Comparison of ENCODE assay signal across 8 cellular contexts in genomic region chr2:86441789-86442641, GRCh38. TPM values are rescaled to one million over a fixed set of nuclear protein-coding genes. Genes with fewer than 3 reads are reported as not detected.
DNase-seq lines count a peak whose midpoint lies in the region; ATAC-seq and TF ChIP-seq lines count a peak whose summit lies in the region.

No MANE protein-coding gene starts in this region.

- 0 to 2% (median 1%) methylated on average over 22 to 63 of the region's 63 CpGs for WGBS in stomach, 5 donors

- intact Hi-C loops in stomach (cut with DNase I; ENCODE audit: low total_unique reads): no loop called here

- no peak for TF ChIP-seq EP300 in stomach (IDR thresholded peaks at IDR 0.05)

- peaks cover 0 to 19% (median 0%) of the 10 kb centered on the region in 4 donors for H3K36me3 ChIP-seq in stomach

- H3K4me3 ChIP-seq in fibroblast of villous mesenchyme (ENCODE audit: low read depth, low read length) (peak overlapping the region; percentile 83), stomach (peak overlapping the region; percentile 75 to 84 (median 80))

- peaks cover 3% of the 10 kb centered on the region for H3K9me3 Mint-ChIP-seq in neural crest cell

- peaks cover 6 to 28% (median 20%) of the 10 kb centered on the region in 4 donors for H3K9me3 ChIP-seq in stomach

- no peak for TF ChIP-seq POLR2A in stomach (IDR thresholded peaks at IDR 0.05)

- no peaks in the 10 kb centered on the region for H3K27me3 ChIP-seq in stomach

- DNase-seq in NCI-H345 (lab: John Stamatoyannopoulos, UW) (peak; percentile 52), NCI-H345 treated with DMSO at 0.1 percent for 48 hours (lab: John Stamatoyannopoulos, UW; ENCODE audit: unreplicated experiment) (no peak), RPMI8226 (peak; percentile 82), fibroblast of villous mesenchyme (ENCODE audit: low read depth) (peak; percentile 66), neural crest cell (ENCODE audit: low read depth, low spot score) (peak; percentile 25), stomach (peak; percentile 51)
- DNase-seq in activated effector memory CD4-positive, alpha-beta T cell treated with anti-CD3 and anti-CD28 coated beads, Interleukin-2, amount 50 U/mL, for 16 hours: peak; percentile 89

- peak overlapping the region; percentile 92 to 100 (median 98) for H3K27ac ChIP-seq in stomach

- peak overlapping the region; percentile 95 for H3K27ac Mint-ChIP-seq in neural crest cell (ENCODE audit: unreplicated experiment)

- H3K36me3 Mint-ChIP-seq in neural crest cell (ENCODE audit: low read depth): peaks cover 7% of the 10 kb centered on the region

- H3K27me3 Mint-ChIP-seq in neural crest cell (ENCODE audit: low read depth): peaks cover 9% of the 10 kb centered on the region

- peak; percentile 18 for ATAC-seq in HG03280 (IDR thresholded peaks at IDR 0.05; ENCODE audit: unreplicated experiment)

- peak overlapping the region; percentile 95 for H3K4me3 Mint-ChIP-seq in neural crest cell

- peaks cover 32 to 41% (median 36%) of the 10 kb centered on the region in 4 donors for H3K4me1 ChIP-seq in stomach

- H3K4me1 Mint-ChIP-seq in neural crest cell: peaks cover 28% of the 10 kb centered on the region

- TF ChIP-seq CTCF in fibroblast of villous mesenchyme (IDR thresholded peaks at IDR 0.05; ENCODE audit: insufficient read depth, low read depth, low read length) (no peak), neural crest cell (conservative IDR thresholded peaks at IDR 0.05) (no peak), stomach (IDR thresholded peaks at IDR 0.05) (no peak)

RNA-seq across cellular contexts. Expression of gene KDM3A, which starts 0.8 kb away (rescaled TPM):
- 15.1 and 17.4 TPM in 2 replicates for total RNA-seq in fibroblast of villous mesenchyme
- total RNA-seq in neural crest cell: 51.2 and 55.4 TPM in 2 replicates
- 100 to 1,000 TPM in 1 of 5 donors, 10 to 100 TPM in 4; 27.5 to 101 (median 92.8) TPM for total RNA-seq in stomach
- 10 to 100 TPM; 10.4 to 20.0 (median 13.6) TPM for polyA plus RNA-seq in stomach
